In the genomic region with DNA sequence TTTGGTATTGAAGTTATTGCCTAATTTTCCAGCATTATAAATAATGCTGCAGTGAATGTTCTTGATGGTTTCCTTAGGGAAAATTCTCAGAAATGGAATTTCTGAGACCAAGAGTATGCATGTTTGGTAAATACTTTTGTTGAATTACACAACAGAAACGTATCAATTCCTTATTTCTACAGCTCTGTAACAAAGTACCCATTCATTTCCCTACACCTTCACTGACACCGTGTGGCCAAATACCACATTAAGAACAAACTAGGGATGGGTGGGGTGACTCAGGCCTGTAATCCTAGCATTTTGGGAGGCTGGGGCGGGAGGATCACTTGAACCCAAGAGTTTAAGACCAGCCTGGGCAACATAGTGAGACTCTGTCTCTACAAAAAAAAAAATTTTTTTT, we compare ENCODE assay signal across 16 cellular contexts. TPM values are rescaled to one million over a fixed set of nuclear protein-coding genes. Genes with fewer than 3 reads are reported as not detected.
DNase-seq lines count a peak whose midpoint lies in the region; ATAC-seq, FAIRE-seq and TF ChIP-seq lines count a peak whose summit lies in the region.
"Had no signal": no experiment of that assay in that cellular context is flagged by ENCODE, and none has a peak within 500 bp of the region (broad histone marks: within the 10 kb centered on the region; RNA-seq: fewer than 3 reads in every experiment).

No MANE protein-coding gene starts in this region.

- in situ Hi-C loops in GM12878 (cut with MboI) = no loop called here

- H4K20me1 ChIP-seq in GM12878 (ENCODE audit: control insufficient read depth, insufficient read depth) = no peaks in the 10 kb centered on the region

- POLR2A ChIA-PET in GM12878 (lab: Charles Lee) = no interaction called here

- intact Hi-C loops in GM12878 (cut with micrococcal nuclease; ENCODE audit: unreplicated experiment) (no loop called here), uterus (cut with DNase I; ENCODE audit: low total_unique reads) (no loop called here)

- H2BK120ac ChIP-seq in mesenchymal stem cell (ENCODE audit: low read depth, low read length) = no peak overlapping the region

- no TSS peak for BruUV-seq in GM12878 (replicated peaks; lab: Mats Ljungman, UMichigan)

- TF ChIP-seq POLR2A in GM12891 (IDR thresholded peaks at IDR 0.05; ENCODE audit: low read depth, low read length) (no peak), NB4 (IDR thresholded peaks at IDR 0.05; ENCODE audit: extremely low read depth, insufficient read length) (no peak), GM12878 (IDR thresholded peaks at IDR 0.05; ENCODE audit: low read depth, low read length) (no peak), uterus (IDR thresholded peaks at IDR 0.05) (no peak)

- no peak overlapping the region for H3K14ac ChIP-seq in mesenchymal stem cell (ENCODE audit: low read length in 2 of 2)

- no peak overlapping the region for H3K18ac ChIP-seq in mesenchymal stem cell (ENCODE audit: low read depth in 1 of 2, low read length in 2 of 2)

- no peaks in the 10 kb centered on the region for H3K9me3 Mint-ChIP-seq in type B pancreatic cell
- H3K9me3 Mint-ChIP-seq: neural crest cell had no signal

- H3K79me1 ChIP-seq in mesenchymal stem cell (replicated peaks; ENCODE audit: low read length, poor library complexity, severe bottlenecking) = peaks cover 14% of the 10 kb centered on the region

- H4K8ac ChIP-seq in mesenchymal stem cell (ENCODE audit: low read length) = no peak overlapping the region

- H3K9me3 ChIP-seq in GM12878 (replicated peaks; ENCODE audit: control insufficient read depth, insufficient read depth, low read length) (no peaks in the 10 kb centered on the region; the same call in 1 of the 3 replicates), mesenchymal stem cell (ENCODE audit: control insufficient read depth, low read length) (peaks cover 15% of the 10 kb centered on the region), uterus (no peaks in the 10 kb centered on the region)

- no peak overlapping the region for H2AFZ ChIP-seq in GM12878 (ENCODE audit: control insufficient read depth, low read depth, low read length)
- no peak overlapping the region for H2AFZ ChIP-seq in mesenchymal stem cell (ENCODE audit: low read depth, low read length)

- H3K4me3 Mint-ChIP-seq in type B pancreatic cell = no peak overlapping the region
- H3K4me3 Mint-ChIP-seq: CD4-positive, alpha-beta memory T cell; neural crest cell had no signal

- RAD21 ChIA-PET in GM12878 (lab: Charles Lee; ENCODE audit: unreplicated experiment) = no interaction called here

- H2BK15ac ChIP-seq in mesenchymal stem cell (ENCODE audit: low read depth, poor library complexity, severe bottlenecking) = no peak overlapping the region

- H3K36me3 ChIP-seq in GM12878 (ENCODE audit: control insufficient read depth in 2 of 2, insufficient read depth in 2 of 2, low read length in 1 of 2) = peaks cover 10 to 31% of the 10 kb centered on the region in 2 experiments
- peaks cover 30 to 55% of the 10 kb centered on the region in 2 experiments for H3K36me3 ChIP-seq in mesenchymal stem cell (ENCODE audit: control insufficient read depth in 1 of 2, insufficient read depth in 2 of 2, low read depth in 1 of 2, low read length in 2 of 2)
- no peaks in the 10 kb centered on the region for H3K36me3 ChIP-seq in uterus

- H3K27ac Mint-ChIP-seq in type B pancreatic cell = no peak overlapping the region

- no peak overlapping the region for H2AK5ac ChIP-seq in mesenchymal stem cell (ENCODE audit: low read length, severe bottlenecking)

- no peak overlapping the region for H3K23ac ChIP-seq in mesenchymal stem cell (ENCODE audit: low read length in 2 of 2)

- no peak overlapping the region for H2BK5ac ChIP-seq in mesenchymal stem cell (ENCODE audit: low read depth, low read length, poor library complexity, severe bottlenecking)

- H3K27ac ChIP-seq in GM12878 (ENCODE audit: control insufficient read depth, insufficient read depth) (no peak overlapping the region), mesenchymal stem cell (ENCODE audit: low read length, poor library complexity, severe bottlenecking) (no peak overlapping the region), uterus (no peak overlapping the region)
- H3K27ac ChIP-seq: body of pancreas had no signal

- TF ChIP-seq CTCF in NB4 (IDR thresholded peaks at IDR 0.05; ENCODE audit: low read depth, low read length) (peak; percentile 16), GM12878 (IDR thresholded peaks at IDR 0.05 in 2 of 3, conservative IDR thresholded peaks at IDR 0.05 in 1 of 3; ENCODE audit: control insufficient read depth in 2 of 3, extremely low read depth in 1 of 3, insufficient read depth in 1 of 3, low read depth in 3 of 3, low read length in 3 of 3) (no peak), type B pancreatic cell (conservative IDR thresholded peaks at IDR 0.05) (no peak), uterus (IDR thresholded peaks at IDR 0.05) (no peak)

- no peak overlapping the region for H3K9ac ChIP-seq in GM12878 (ENCODE audit: control insufficient read depth, insufficient read depth, low read length)
- H3K9ac ChIP-seq in mesenchymal stem cell (ENCODE audit: low read length) = peak overlapping the region; percentile 27

- H3K4me3 ChIP-seq in NB4 (ENCODE audit: low read depth, low read length) (no peak overlapping the region), GM12878 (no peak overlapping the region), mesenchymal stem cell (ENCODE audit: insufficient read depth in 1 of 2, low read depth in 1 of 2, low read length in 2 of 2) (no peak overlapping the region), uterus (no peak overlapping the region)
- H3K4me3 ChIP-seq: body of pancreas had no signal

- H3K4me1 Mint-ChIP-seq in type B pancreatic cell (ENCODE audit: unreplicated experiment) = no peaks in the 10 kb centered on the region
- H3K4me1 Mint-ChIP-seq: CD4-positive, alpha-beta memory T cell; neural crest cell had no signal

- H3K27me3 ChIP-seq in GM12878 (replicated peaks in 1 of 2; ENCODE audit: control insufficient read depth in 2 of 2, insufficient read depth in 2 of 2, low read length in 1 of 2) (no peaks in the 10 kb centered on the region), mesenchymal stem cell (ENCODE audit: control insufficient read depth in 1 of 2, insufficient read depth in 1 of 2, low read length in 2 of 2) (no peaks in the 10 kb centered on the region), uterus (no peaks in the 10 kb centered on the region)
- H3K27me3 ChIP-seq: body of pancreas had no signal

- H3K4ac ChIP-seq in mesenchymal stem cell (ENCODE audit: low read depth in 1 of 2, low read length in 2 of 2) = no peak overlapping the region

- SMC1A ChIA-PET in GM12878 (lab: Charles Lee; ENCODE audit: uncharacterized antibody, unreplicated experiment) = no interaction called here

- H3K4me2 ChIP-seq in GM12878 (ENCODE audit: control insufficient read depth, insufficient read depth) (no peak overlapping the region), mesenchymal stem cell (ENCODE audit: low read length, poor library complexity, severe bottlenecking) (no peak overlapping the region)

- peak; percentile 36; the same call in 1 of the 3 replicates for ATAC-seq in GM12878
- ATAC-seq: body of pancreas had no signal

- CTCF ChIA-PET in GM12878 (lab: Yijun Ruan, JAX) = interaction anchor here (0.5 to 1.0 kb wide), 4 partner anchors 11 to 174 kb away, joined by 3 read pairs; a partner anchor contains a TSS

- peak; percentile 33; the same call in 1 of the 2 replicates for TF ChIP-seq RAD21 in GM12878 (IDR thresholded peaks at IDR 0.05; ENCODE audit: insufficient read depth, low read depth, low read length)

- no peak for DNase-seq in GM12891 (ENCODE audit: insufficient read length, low spot score)
- DNase-seq in NB4 (ENCODE audit: low read depth) = peak; percentile 18
- no peak for DNase-seq in GM12878 (ENCODE audit: low read depth, low spot score)
- no peak for DNase-seq in mesenchymal stem cell
- DNase-seq in type B pancreatic cell (ENCODE audit: extremely low spot score, unreplicated experiment) = no peak
- DNase-seq in uterus = no peak
- DNase-seq in urothelium cell line (ENCODE audit: low spot score) = no peak
- DNase-seq: activated CD8-positive, alpha-beta memory T cell treated with anti-CD3 and anti-CD28 coated beads for 24 hours; activated effector memory CD4-positive, alpha-beta T cell treated with anti-CD3 and anti-CD28 coated beads, Interleukin-2, amount 50 U/mL, for 16 hours; body of pancreas; CD4-positive, alpha-beta memory T cell; hippocampal formation; Karpas-422; T1000 had no signal

- no peak for TF ChIP-seq EP300 in GM12878 (IDR thresholded peaks at IDR 0.05; ENCODE audit: borderline replicate concordance in 1 of 2, control insufficient read depth in 1 of 2, low read depth in 2 of 2, low read length in 2 of 2)

- no peak overlapping the region for H4K91ac ChIP-seq in mesenchymal stem cell (ENCODE audit: low read length)

- H3K36me3 Mint-ChIP-seq in type B pancreatic cell = peaks cover 23% of the 10 kb centered on the region

- no peaks in the 10 kb centered on the region for H3K79me2 ChIP-seq in GM12878 (ENCODE audit: control insufficient read depth, insufficient read depth, low read length)

- H2BK12ac ChIP-seq in mesenchymal stem cell (ENCODE audit: low read length in 2 of 2) = no peak overlapping the region

- WGBS in GM12878 (ENCODE audit: insufficient coverage, insufficient replicate concordance, low lambda C conversion rate, missing lambda C conversion rate) = 41% methylated on average over 3 of the region's 3 CpGs
- 28% methylated on average over 2 of the region's 3 CpGs for WGBS in mesenchymal stem cell

- H3K27me3 Mint-ChIP-seq in type B pancreatic cell = no peaks in the 10 kb centered on the region
- H3K27me3 Mint-ChIP-seq: CD4-positive, alpha-beta memory T cell had no signal

- H3K4me1 ChIP-seq in GM12878 (ENCODE audit: control insufficient read depth, insufficient read depth, low read length) (no peaks in the 10 kb centered on the region), mesenchymal stem cell (ENCODE audit: control insufficient read depth, insufficient read depth, low read depth, low read length) (no peaks in the 10 kb centered on the region), uterus (peaks cover 0 to 7% of the 10 kb centered on the region in 2 donors)

- FAIRE-seq in GM12891 (lab: Jason Lieb, UNC) (peak; percentile 60), GM12878 (lab: Jason Lieb, UNC) (no peak), urothelium cell line (lab: Jason Lieb, UNC) (no peak)

RNA-seq across cellular contexts. Expression of a gene that starts 21.8 kb away (rescaled TPM):
- 0.39 TPM for polyA plus RNA-seq in GM12891 (2012; ENCODE audit: low read depth, missing spikeins)
- 68.2 and 76.0 TPM in 2 replicates for total RNA-seq in GM12878 (2013; cell fraction: nucleolus; rRNA removed)
- total RNA-seq in GM12878 (2014; rRNA removed) (17.6 TPM in 2 replicates), GM12878 (2014; rRNA removed; fragmentation: Illumina TruSeq; extraction: Trizol) (10.0 TPM in 2 replicates), GM12878 (2021) (17.9 and 19.7 TPM in 2 replicates), type B pancreatic cell (ENCODE audit: low replicate concordance) (3.0 and 10.3 TPM in 2 replicates), uterus (100 to 1,000 TPM; 228 to 564 (median 354) TPM)
- polyA plus RNA-seq in GM12878 (2011; ENCODE audit: low read depth) = 0.49 TPM
- polyA plus RNA-seq in GM12878 (2011; rRNA removed) (2.5 and 4.1 TPM in 2 replicates), GM12878 (2014; fragmentation: Illumina TruSeq; extraction: Trizol) (7.4 and 12.1 TPM in 2 replicates), GM12878 (2014; fragmentation: Nextera tagmentation; extraction: Ambion mirVana) (1 to 10 TPM; 3.1 to 4.5 TPM), GM12878 (2014; rRNA removed) (13.2 and 16.5 TPM in 2 replicates), GM12878 (2016; fragmentation: Nextera tagmentation; extraction: Ambion mirVana) (1 to 10 TPM; 7.8 to 8.7 TPM)
- polyA plus RNA-seq in GM12878 (2011; cell fraction: cytosol; rRNA removed) = 11.5 and 18.7 TPM in 2 replicates
- polyA plus RNA-seq in GM12878 (2011; cell fraction: nucleus; rRNA removed) = 6.6 and 8.2 TPM in 2 replicates
- polyA plus RNA-seq in GM12878 (2012) = 0.92 and 4.0 TPM in 2 replicates
- polyA minus RNA-seq in GM12878 (2011; rRNA and poly(A)+ RNA removed) = 3.9 and 6.9 TPM in 2 replicates
- 3.6 and 4.2 TPM in 2 replicates for polyA minus RNA-seq in GM12878 (2011; cell fraction: cytosol; rRNA and poly(A)+ RNA removed)
- polyA minus RNA-seq in GM12878 (2011; cell fraction: nucleus; rRNA and poly(A)+ RNA removed) = 5.3 and 8.2 TPM in 2 replicates
- 80.2 TPM for polyA plus RNA-seq in mesenchymal stem cell (2013, experiment 1 of 2)
- polyA plus RNA-seq in mesenchymal stem cell (2013, experiment 2 of 2) = 77.3 TPM

RNA-seq across cellular contexts. Expression of a gene that starts 39.1 kb away (rescaled TPM):
- polyA plus RNA-seq in GM12891 (2012; ENCODE audit: low read depth, missing spikeins) = 14.5 TPM
- total RNA-seq in GM12878 (2013; cell fraction: nucleolus; rRNA removed) = 5.5 and 7.0 TPM in 2 replicates
- 3.7 and 5.3 TPM in 2 replicates for total RNA-seq in GM12878 (2014; rRNA removed)
- 7.1 and 7.2 TPM in 2 replicates for total RNA-seq in GM12878 (2014; rRNA removed; fragmentation: Illumina TruSeq; extraction: Trizol)
- 29.9 and 31.1 TPM in 2 replicates for total RNA-seq in GM12878 (2021)
- polyA plus RNA-seq in GM12878 (2011; ENCODE audit: low read depth) = 13.3 TPM
- 7.0 and 16.6 TPM in 2 replicates for polyA plus RNA-seq in GM12878 (2011; rRNA removed)
- polyA plus RNA-seq in GM12878 (2011; cell fraction: cytosol; rRNA removed) = 31.3 and 35.6 TPM in 2 replicates
- 18.6 and 20.0 TPM in 2 replicates for polyA plus RNA-seq in GM12878 (2011; cell fraction: nucleus; rRNA removed)
- polyA plus RNA-seq in GM12878 (2012) = 19.1 and 19.4 TPM in 2 replicates
- polyA plus RNA-seq in GM12878 (2014; fragmentation: Illumina TruSeq; extraction: Trizol) = 10.4 and 18.7 TPM in 2 replicates
- 1 to 10 TPM; 2.8 to 4.2 TPM for polyA plus RNA-seq in GM12878 (2014; fragmentation: Nextera tagmentation; extraction: Ambion mirVana)
- 20.9 and 25.6 TPM in 2 replicates for polyA plus RNA-seq in GM12878 (2014; rRNA removed)
- polyA plus RNA-seq in GM12878 (2016; fragmentation: Nextera tagmentation; extraction: Ambion mirVana) = 10 to 100 TPM; 52.2 to 54.5 TPM
- 30.4 and 39.4 TPM in 2 replicates for polyA minus RNA-seq in GM12878 (2011; rRNA and poly(A)+ RNA removed)
- 19.4 and 20.5 TPM in 2 replicates for polyA minus RNA-seq in GM12878 (2011; cell fraction: cytosol; rRNA and poly(A)+ RNA removed)
- polyA minus RNA-seq in GM12878 (2011; cell fraction: nucleus; rRNA and poly(A)+ RNA removed) = 19.0 and 24.8 TPM in 2 replicates
- polyA plus RNA-seq in mesenchymal stem cell (2013, experiment 1 of 2) = 30.2 TPM
- polyA plus RNA-seq in mesenchymal stem cell (2013, experiment 2 of 2) = 30.5 TPM
- total RNA-seq in type B pancreatic cell (ENCODE audit: low replicate concordance) = 40.3 and 45.6 TPM in 2 replicates
- 10 to 100 TPM in 1 of 4 donors, 1 to 10 TPM in 3; 3.3 to 23.1 (median 6.8) TPM for total RNA-seq in uterus

RNA-seq across cellular contexts. Expression of a gene that starts 45.5 kb away (rescaled TPM):
- polyA plus RNA-seq in GM12891 (2012; ENCODE audit: low read depth, missing spikeins) = not detected
- not detected in 2 replicates for total RNA-seq in GM12878 (2013; cell fraction: nucleolus; rRNA removed)
- total RNA-seq in GM12878 (2014; rRNA removed) = not detected in 2 replicates
- total RNA-seq in GM12878 (2014; rRNA removed; fragmentation: Illumina TruSeq; extraction: Trizol) = not detected in 2 replicates
- not detected in 2 replicates for total RNA-seq in GM12878 (2021)
- polyA plus RNA-seq in GM12878 (2011; ENCODE audit: low read depth) = not detected
- not detected in 2 replicates for polyA plus RNA-seq in GM12878 (2011; rRNA removed)
- polyA plus RNA-seq in GM12878 (2011; cell fraction: cytosol; rRNA removed) = not detected in 2 replicates
- not detected in 2 replicates for polyA plus RNA-seq in GM12878 (2011; cell fraction: nucleus; rRNA removed)
- not detected in 2 replicates for polyA plus RNA-seq in GM12878 (2012)
- not detected in 2 replicates for polyA plus RNA-seq in GM12878 (2014; fragmentation: Illumina TruSeq; extraction: Trizol)
- not detected for polyA plus RNA-seq in GM12878 (2014; fragmentation: Nextera tagmentation; extraction: Ambion mirVana)
- polyA plus RNA-seq in GM12878 (2014; rRNA removed) = not detected in 2 replicates
- polyA plus RNA-seq in GM12878 (2016; fragmentation: Nextera tagmentation; extraction: Ambion mirVana) = not detected
- not detected in 2 replicates for polyA minus RNA-seq in GM12878 (2011; rRNA and poly(A)+ RNA removed)
- not detected in 2 replicates for polyA minus RNA-seq in GM12878 (2011; cell fraction: cytosol; rRNA and poly(A)+ RNA removed)
- not detected in 2 replicates for polyA minus RNA-seq in GM12878 (2011; cell fraction: nucleus; rRNA and poly(A)+ RNA removed)
- polyA plus RNA-seq in mesenchymal stem cell (2013, experiment 1 of 2) = 25.1 TPM
- 26.5 TPM for polyA plus RNA-seq in mesenchymal stem cell (2013, experiment 2 of 2)
- 2.0 and 4.0 TPM in 2 replicates for total RNA-seq in type B pancreatic cell (ENCODE audit: low replicate concordance)
- total RNA-seq in uterus = 10 to 100 TPM in 3 of 4 donors, 1 to 10 TPM in 1; 6.5 to 40.2 (median 35.7) TPM
- total RNA-seq: CD4-positive, alpha-beta memory T cell had no signal
- polyA plus RNA-seq: CD4-positive, alpha-beta memory T cell had no signal

RNA-seq across cellular contexts. Expression of a gene that starts 51.3 kb away (rescaled TPM):
- polyA plus RNA-seq in GM12891 (2012; ENCODE audit: low read depth, missing spikeins) = not detected
- total RNA-seq in GM12878 (2013; cell fraction: nucleolus; rRNA removed) = not detected in 2 replicates
- total RNA-seq in GM12878 (2014; rRNA removed) = not detected in 2 replicates
- total RNA-seq in GM12878 (2014; rRNA removed; fragmentation: Illumina TruSeq; extraction: Trizol) = not detected in 2 replicates
- total RNA-seq in GM12878 (2021) = not detected in 2 replicates
- polyA plus RNA-seq in GM12878 (2011; ENCODE audit: low read depth) = not detected
- not detected in 2 replicates for polyA plus RNA-seq in GM12878 (2011; rRNA removed)
- not detected in 2 replicates for polyA plus RNA-seq in GM12878 (2011; cell fraction: cytosol; rRNA removed)
- polyA plus RNA-seq in GM12878 (2011; cell fraction: nucleus; rRNA removed) = not detected in 2 replicates
- not detected in 2 replicates for polyA plus RNA-seq in GM12878 (2012)
- polyA plus RNA-seq in GM12878 (2014; fragmentation: Illumina TruSeq; extraction: Trizol) = not detected in 2 replicates
- not detected for polyA plus RNA-seq in GM12878 (2014; fragmentation: Nextera tagmentation; extraction: Ambion mirVana)
- polyA plus RNA-seq in GM12878 (2014; rRNA removed) = not detected in 2 replicates
- polyA plus RNA-seq in GM12878 (2016; fragmentation: Nextera tagmentation; extraction: Ambion mirVana) = not detected
- not detected in 2 replicates for polyA minus RNA-seq in GM12878 (2011; rRNA and poly(A)+ RNA removed)
- polyA minus RNA-seq in GM12878 (2011; cell fraction: cytosol; rRNA and poly(A)+ RNA removed) = not detected in 2 replicates
- polyA minus RNA-seq in GM12878 (2011; cell fraction: nucleus; rRNA and poly(A)+ RNA removed) = not detected in 2 replicates
- not detected for polyA plus RNA-seq in mesenchymal stem cell (2013, experiment 1 of 2)
- not detected for polyA plus RNA-seq in mesenchymal stem cell (2013, experiment 2 of 2)
- not detected in 2 replicates for total RNA-seq in type B pancreatic cell (ENCODE audit: low replicate concordance)
- under 1 TPM in 2 of 4 donors, not detected in 2; 0.07 to 0.26 TPM for total RNA-seq in uterus
- total RNA-seq: CD4-positive, alpha-beta memory T cell; liver; neural crest cell had no signal
- polyA plus RNA-seq: CD4-positive, alpha-beta memory T cell; liver had no signal
